Comparison of ENCODE assay signal across 8 cellular contexts in the genomic region with DNA sequence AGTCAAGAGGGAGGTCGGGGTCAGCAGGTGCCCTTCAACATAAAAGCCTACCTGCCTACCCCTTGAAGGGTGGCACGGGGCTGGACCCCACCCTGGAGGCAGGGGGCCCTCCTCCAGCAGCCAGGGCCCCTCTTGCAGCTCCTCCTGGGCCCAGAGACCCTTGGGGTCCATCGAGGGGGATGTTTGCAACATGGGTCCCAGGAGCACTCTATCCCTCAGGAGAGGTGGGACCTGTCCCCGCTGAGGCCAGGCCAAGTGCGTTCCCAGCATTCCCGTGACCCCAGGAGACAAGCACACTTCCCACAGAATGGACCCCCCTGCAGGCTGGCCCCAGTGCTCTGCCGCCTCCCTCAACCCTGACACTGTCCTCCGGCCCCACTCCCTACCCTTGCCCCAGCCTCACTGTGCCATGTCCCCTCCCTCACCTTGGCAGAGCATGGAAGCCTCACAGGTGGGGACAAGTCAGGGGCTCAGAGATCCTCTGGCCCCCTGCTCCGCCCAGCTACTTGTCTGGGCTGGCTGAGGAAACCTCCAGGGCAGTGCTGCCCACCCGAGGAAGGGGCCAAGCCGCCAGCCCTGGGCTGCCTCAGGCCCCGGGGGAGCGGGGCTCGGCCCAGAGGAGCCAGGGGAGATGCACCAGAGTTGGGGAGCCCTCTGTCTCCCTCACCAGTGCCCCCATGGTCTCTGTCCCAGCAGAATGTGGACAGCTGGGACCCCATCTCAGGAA. TPM values are rescaled to one million over a fixed set of nuclear protein-coding genes. Genes with fewer than 3 reads are reported as not detected.
DNase-seq lines count a peak whose midpoint lies in the region; ATAC-seq and TF ChIP-seq lines count a peak whose summit lies in the region.

No MANE protein-coding gene starts in this region.

- H3K4me3 ChIP-seq in breast epithelium (peak overlapping the region; percentile 90 to 99 (median 91)), right lobe of liver (peak overlapping the region in 1 of 3 donors; percentile 93)

- DNase-seq in activated CD4-positive, alpha-beta T cell treated with anti-CD3 and anti-CD28 coated beads for 48 hours, result peak; percentile 1
- DNase-seq in activated CD4-positive, alpha-beta T cell treated with anti-CD3 and anti-CD28 coated beads for 1 hour, result no peak
- peak in 1 of 2 donors; percentile 43 for DNase-seq in breast epithelium (ENCODE audit: low spot score in 2 of 2)
- peak; percentile 15 to 52 (median 45) for DNase-seq in right lobe of liver
- no peak for DNase-seq in substantia nigra (lab: John Stamatoyannopoulos, UW)
- no peak for DNase-seq in COLO829 (ENCODE audit: low spot score)

- peaks cover 29 to 32% of the 10 kb centered on the region in 2 donors for H3K4me1 ChIP-seq in breast epithelium
- peaks cover 0 to 31% (median 3%) of the 10 kb centered on the region in 4 donors for H3K4me1 ChIP-seq in right lobe of liver

- TF ChIP-seq CTCF in breast epithelium (IDR thresholded peaks at IDR 0.05), result no peak
- TF ChIP-seq CTCF in right lobe of liver (IDR thresholded peaks at IDR 0.05), result no peak

- ATAC-seq in right lobe of liver (no peak), GM21360 (IDR thresholded peaks at IDR 0.05; ENCODE audit: unreplicated experiment) (no peak), HG03039 (IDR thresholded peaks at IDR 0.05; ENCODE audit: unreplicated experiment) (no peak)

- TF ChIP-seq POLR2A in breast epithelium (IDR thresholded peaks at IDR 0.05), result no peak
- TF ChIP-seq POLR2A in right lobe of liver (IDR thresholded peaks at IDR 0.05), result no peak

- WGBS in right lobe of liver (ENCODE audit: insufficient coverage, low coverage, low lambda C conversion rate, missing lambda C conversion rate), result 57% methylated on average over 2 of the region's 14 CpGs

- H3K36me3 ChIP-seq in breast epithelium (no peaks in the 10 kb centered on the region), right lobe of liver (peaks cover 0 to 5% (median 0%) of the 10 kb centered on the region in 4 donors)

- H3K9me3 ChIP-seq in breast epithelium (no peaks in the 10 kb centered on the region), right lobe of liver (no peaks in the 10 kb centered on the region)

- intact Hi-C loops in breast epithelium (cut with DNase I; ENCODE audit: low total_unique reads), result loop anchor here (10.0 kb wide), 1 partner anchor 155 kb away; a partner anchor contains a TSS
- intact Hi-C loops in right lobe of liver (cut with DNase I), result no loop called here

- no peaks in the 10 kb centered on the region for H3K27me3 ChIP-seq in breast epithelium
- no peaks in the 10 kb centered on the region for H3K27me3 ChIP-seq in right lobe of liver

- peak overlapping the region; percentile 85 to 96 for H3K27ac ChIP-seq in breast epithelium
- H3K27ac ChIP-seq in right lobe of liver, result peak overlapping the region in 2 of 3 donors; percentile 18 to 26
- H3K27ac ChIP-seq in substantia nigra (ENCODE audit: low read depth, low read length, poor library complexity, severe bottlenecking), result peak overlapping the region; percentile 80

RNA-seq across cellular contexts. Expression of a gene that starts 2.2 kb away (rescaled TPM):
- total RNA-seq in breast epithelium, result 10 to 100 TPM; 34.7 to 55.8 (median 37.9) TPM
- total RNA-seq in right lobe of liver, result 10 to 100 TPM; 17.8 to 23.0 (median 19.7) TPM

RNA-seq across cellular contexts. Expression of a gene that starts 17.8 kb away (rescaled TPM):
- total RNA-seq in breast epithelium (10 to 100 TPM; 14.1 to 19.6 (median 17.4) TPM), right lobe of liver (1 to 10 TPM; 3.5 to 5.1 (median 4.6) TPM)

RNA-seq across cellular contexts. Expression of a gene that starts 17.8 kb away (rescaled TPM):
- total RNA-seq in breast epithelium (1 to 10 TPM; 3.3 to 4.7 (median 4.3) TPM), right lobe of liver (1 to 10 TPM in 4 of 6 experiments, under 1 TPM in 2; 0.87 to 2.5 (median 1.4) TPM)

Comparison
In these comparisons a context has a peak if more than half of its experiments do, and no peak if none do; other contexts are left out.
1. DNase-seq: peak in activated CD4-positive, alpha-beta T cell treated with anti-CD3 and anti-CD28 coated beads for 48 hours (single experiment) and right lobe of liver (3 of 3); none in activated CD4-positive, alpha-beta T cell treated with anti-CD3 and anti-CD28 coated beads for 1 hour (single experiment), substantia nigra (0 of 49) and COLO829 (single experiment).
2. H3K27ac ChIP-seq: peak in every context shown above with its lines; median percentile 90 in breast epithelium; 80 in substantia nigra; 22 in right lobe of liver.